In genomic region chr14:103239751-103240150, GRCh38 we compare ENCODE assay signal across 13 cellular contexts.
DNase-seq lines count a peak whose midpoint lies in the region; ATAC-seq lines count a peak whose summit lies in the region.
"Had no signal": no experiment of that assay in that cellular context is flagged by ENCODE, and none has a peak within 500 bp of the region (broad histone marks: within the 10 kb centered on the region; RNA-seq: fewer than 3 reads in every experiment).

No MANE protein-coding gene starts in this region.

- ATAC-seq in Right ventricle myocardium inferior = no peak
- ATAC-seq: A549; CD8-positive, alpha-beta T cell had no signal

- intact Hi-C loops in cardiac septum (cut with DNase I) (no loop called here), Right ventricle myocardium inferior (cut with DNase I) (no loop called here)

- peak; percentile 47 for DNase-seq in cardiac septum (ENCODE audit: low spot score)
- DNase-seq in Right ventricle myocardium inferior (ENCODE audit: missing footprints) = no peak
- DNase-seq in islet precursor cell = peak; percentile 12
- DNase-seq in NCI-H2196 (lab: John Stamatoyannopoulos, UW; ENCODE audit: unreplicated experiment) = no peak
- DNase-seq in NCI-H1436 treated with DMSO at 0.1 percent for 48 hours (lab: John Stamatoyannopoulos, UW) = no peak
- DNase-seq: AML-193; Caco-2; Calu3; CD4-positive, alpha-beta T cell; CD8-positive, alpha-beta T cell; DMS79 treated with DMSO at 0.1 percent for 48 hours; GF-D8 had no signal

Comparison
In these comparisons a context has a peak if more than half of its experiments do, and no peak if none do; other contexts are left out.
1. DNase-seq: peak in cardiac septum (single experiment) and islet precursor cell (single experiment); none in Right ventricle myocardium inferior (single experiment), NCI-H2196 (single experiment) and NCI-H1436 treated with DMSO at 0.1 percent for 48 hours (single experiment).